1 cellular context compared by ENCODE assay signal in the genomic region with DNA sequence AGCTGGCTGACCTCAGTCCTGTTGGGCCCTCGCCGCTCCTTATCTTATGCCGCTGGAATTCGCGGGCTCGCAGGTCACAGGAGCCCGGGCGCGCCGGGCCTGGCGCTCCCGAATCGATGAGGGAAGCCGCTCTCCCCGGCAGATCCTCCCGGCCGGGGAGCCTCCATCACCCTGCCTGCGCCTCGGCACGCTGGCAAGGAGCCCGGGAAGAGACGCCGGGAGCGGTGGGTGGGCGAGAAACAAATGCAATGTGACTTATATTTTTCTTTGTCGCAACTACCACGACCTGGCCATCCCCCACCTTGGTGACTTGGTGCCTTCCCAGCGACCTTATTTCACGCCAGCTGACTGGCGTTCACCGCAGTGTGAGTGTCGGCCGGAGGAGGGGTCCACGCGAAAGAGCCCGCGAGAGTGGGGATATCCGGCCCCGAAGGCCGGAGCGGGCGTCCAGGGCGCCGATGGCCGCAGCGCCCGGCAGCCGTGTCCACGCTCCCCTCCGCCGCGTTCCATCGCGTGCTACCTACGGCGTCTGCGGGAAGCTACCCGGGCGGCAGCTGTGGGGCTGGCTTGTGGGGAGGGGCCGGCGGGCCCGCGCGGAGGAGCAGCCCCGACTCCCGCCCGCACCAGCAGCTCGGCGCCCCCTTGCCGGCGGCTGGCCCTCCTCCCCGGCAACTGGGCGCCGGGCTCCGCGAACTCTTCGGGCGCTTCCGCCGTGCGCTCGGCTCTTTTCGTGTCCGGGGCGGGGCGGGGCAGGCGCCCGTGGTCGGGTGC.
TF ChIP-seq lines count a peak whose summit lies in the region.

No MANE protein-coding gene starts in this region.

TF ChIP-seq in HepG2, 621 proteins besides CTCF, POLR2A, EP300 and RAD21 (continued from another document and continues in another):
- TF ChIP-seq, protein P1, sequence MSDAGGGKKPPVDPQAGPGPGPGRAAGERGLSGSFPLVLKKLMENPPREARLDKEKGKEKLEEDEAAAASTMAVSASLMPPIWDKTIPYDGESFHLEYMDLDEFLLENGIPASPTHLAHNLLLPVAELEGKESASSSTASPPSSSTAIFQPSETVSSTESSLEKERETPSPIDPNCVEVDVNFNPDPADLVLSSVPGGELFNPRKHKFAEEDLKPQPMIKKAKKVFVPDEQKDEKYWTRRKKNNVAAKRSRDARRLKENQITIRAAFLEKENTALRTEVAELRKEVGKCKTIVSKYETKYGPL (CRISPR knock-in tag; IDR thresholded peaks at IDR 0.05) = no peak
- TF ChIP-seq, protein P2, sequence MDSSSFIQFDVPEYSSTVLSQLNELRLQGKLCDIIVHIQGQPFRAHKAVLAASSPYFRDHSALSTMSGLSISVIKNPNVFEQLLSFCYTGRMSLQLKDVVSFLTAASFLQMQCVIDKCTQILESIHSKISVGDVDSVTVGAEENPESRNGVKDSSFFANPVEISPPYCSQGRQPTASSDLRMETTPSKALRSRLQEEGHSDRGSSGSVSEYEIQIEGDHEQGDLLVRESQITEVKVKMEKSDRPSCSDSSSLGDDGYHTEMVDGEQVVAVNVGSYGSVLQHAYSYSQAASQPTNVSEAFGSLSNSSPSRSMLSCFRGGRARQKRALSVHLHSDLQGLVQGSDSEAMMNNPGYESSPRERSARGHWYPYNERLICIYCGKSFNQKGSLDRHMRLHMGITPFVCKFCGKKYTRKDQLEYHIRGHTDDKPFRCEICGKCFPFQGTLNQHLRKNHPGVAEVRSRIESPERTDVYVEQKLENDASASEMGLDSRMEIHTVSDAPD (CRISPR knock-in tag; IDR thresholded peaks at IDR 0.05) = no peak
- TF ChIP-seq, protein P3, sequence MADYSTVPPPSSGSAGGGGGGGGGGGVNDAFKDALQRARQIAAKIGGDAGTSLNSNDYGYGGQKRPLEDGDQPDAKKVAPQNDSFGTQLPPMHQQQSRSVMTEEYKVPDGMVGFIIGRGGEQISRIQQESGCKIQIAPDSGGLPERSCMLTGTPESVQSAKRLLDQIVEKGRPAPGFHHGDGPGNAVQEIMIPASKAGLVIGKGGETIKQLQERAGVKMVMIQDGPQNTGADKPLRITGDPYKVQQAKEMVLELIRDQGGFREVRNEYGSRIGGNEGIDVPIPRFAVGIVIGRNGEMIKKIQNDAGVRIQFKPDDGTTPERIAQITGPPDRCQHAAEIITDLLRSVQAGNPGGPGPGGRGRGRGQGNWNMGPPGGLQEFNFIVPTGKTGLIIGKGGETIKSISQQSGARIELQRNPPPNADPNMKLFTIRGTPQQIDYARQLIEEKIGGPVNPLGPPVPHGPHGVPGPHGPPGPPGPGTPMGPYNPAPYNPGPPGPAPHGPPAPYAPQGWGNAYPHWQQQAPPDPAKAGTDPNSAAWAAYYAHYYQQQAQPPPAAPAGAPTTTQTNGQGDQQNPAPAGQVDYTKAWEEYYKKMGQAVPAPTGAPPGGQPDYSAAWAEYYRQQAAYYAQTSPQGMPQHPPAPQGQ (CRISPR knock-in tag; IDR thresholded peaks at IDR 0.05; ENCODE audit: borderline replicate concordance) = no peak
- TF ChIP-seq, protein P4, sequence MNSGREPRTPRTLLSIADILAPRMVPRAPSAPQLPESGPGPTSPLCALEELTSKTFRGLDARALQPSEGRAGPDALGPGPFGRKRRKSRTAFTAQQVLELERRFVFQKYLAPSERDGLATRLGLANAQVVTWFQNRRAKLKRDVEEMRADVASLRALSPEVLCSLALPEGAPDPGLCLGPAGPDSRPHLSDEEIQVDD (CRISPR knock-in tag; IDR thresholded peaks at IDR 0.05; ENCODE audit: borderline replicate concordance) = no peak
- TF ChIP-seq FOXA3 (CRISPR knock-in tag; IDR thresholded peaks at IDR 0.05) = 0 out of 2 replicates have a peak, but pooled peaks have one; percentile 16
- no peak for TF ChIP-seq MLLT10 (CRISPR knock-in tag; IDR thresholded peaks at IDR 0.05)
- no peak for TF ChIP-seq TCF7L2 (IDR thresholded peaks at IDR 0.05; ENCODE audit: low read depth, low read length)
- no peak for TF ChIP-seq HMGA1 (CRISPR knock-in tag; conservative IDR thresholded peaks at IDR 0.05)
- peak; percentile 89; the same call in 1 of the 2 replicates for TF ChIP-seq ZNF33B (CRISPR knock-in tag; IDR thresholded peaks at IDR 0.05)
- TF ChIP-seq TP53 (CRISPR knock-in tag; conservative IDR thresholded peaks at IDR 0.05) = no peak
- TF ChIP-seq KAT2B (IDR thresholded peaks at IDR 0.05; ENCODE audit: borderline replicate concordance, low read depth, low read length) = no peak
- no peak for TF ChIP-seq FOXP1 (IDR thresholded peaks at IDR 0.05)
- no peak for TF ChIP-seq FOXP1 (CRISPR knock-in tag; IDR thresholded peaks at IDR 0.05)
- TF ChIP-seq, protein P5, sequence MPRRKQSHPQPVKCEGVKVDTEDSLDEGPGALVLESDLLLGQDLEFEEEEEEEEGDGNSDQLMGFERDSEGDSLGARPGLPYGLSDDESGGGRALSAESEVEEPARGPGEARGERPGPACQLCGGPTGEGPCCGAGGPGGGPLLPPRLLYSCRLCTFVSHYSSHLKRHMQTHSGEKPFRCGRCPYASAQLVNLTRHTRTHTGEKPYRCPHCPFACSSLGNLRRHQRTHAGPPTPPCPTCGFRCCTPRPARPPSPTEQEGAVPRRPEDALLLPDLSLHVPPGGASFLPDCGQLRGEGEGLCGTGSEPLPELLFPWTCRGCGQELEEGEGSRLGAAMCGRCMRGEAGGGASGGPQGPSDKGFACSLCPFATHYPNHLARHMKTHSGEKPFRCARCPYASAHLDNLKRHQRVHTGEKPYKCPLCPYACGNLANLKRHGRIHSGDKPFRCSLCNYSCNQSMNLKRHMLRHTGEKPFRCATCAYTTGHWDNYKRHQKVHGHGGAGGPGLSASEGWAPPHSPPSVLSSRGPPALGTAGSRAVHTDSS (CRISPR knock-in tag; conservative IDR thresholded peaks at IDR 0.05) = no peak
- TF ChIP-seq POLR2AphosphoS5 (IDR thresholded peaks at IDR 0.05; ENCODE audit: low read depth, low read length) = peak; percentile 31
- peak; percentile 69 for TF ChIP-seq AGO2 (optimal IDR thresholded peaks at IDR 0.05; ENCODE audit: low read depth, low read length)
- TF ChIP-seq, protein P6, sequence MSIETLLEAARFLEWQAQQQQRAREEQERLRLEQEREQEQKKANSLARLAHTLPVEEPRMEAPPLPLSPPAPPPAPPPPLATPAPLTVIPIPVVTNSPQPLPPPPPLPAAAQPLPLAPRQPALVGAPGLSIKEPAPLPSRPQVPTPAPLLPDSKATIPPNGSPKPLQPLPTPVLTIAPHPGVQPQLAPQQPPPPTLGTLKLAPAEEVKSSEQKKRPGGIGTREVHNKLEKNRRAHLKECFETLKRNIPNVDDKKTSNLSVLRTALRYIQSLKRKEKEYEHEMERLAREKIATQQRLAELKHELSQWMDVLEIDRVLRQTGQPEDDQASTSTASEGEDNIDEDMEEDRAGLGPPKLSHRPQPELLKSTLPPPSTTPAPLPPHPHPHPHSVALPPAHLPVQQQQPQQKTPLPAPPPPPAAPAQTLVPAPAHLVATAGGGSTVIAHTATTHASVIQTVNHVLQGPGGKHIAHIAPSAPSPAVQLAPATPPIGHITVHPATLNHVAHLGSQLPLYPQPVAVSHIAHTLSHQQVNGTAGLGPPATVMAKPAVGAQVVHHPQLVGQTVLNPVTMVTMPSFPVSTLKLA (IDR thresholded peaks at IDR 0.05) = no peak
- TF ChIP-seq KDM4B (CRISPR knock-in tag; IDR thresholded peaks at IDR 0.05) = no peak
- no peak for TF ChIP-seq YY1 (IDR thresholded peaks at IDR 0.05; ENCODE audit: insufficient read depth, insufficient replicate concordance, low read depth, low read length)
- no peak for TF ChIP-seq KLF11 (CRISPR knock-in tag; IDR thresholded peaks at IDR 0.05)
- TF ChIP-seq, protein P7, sequence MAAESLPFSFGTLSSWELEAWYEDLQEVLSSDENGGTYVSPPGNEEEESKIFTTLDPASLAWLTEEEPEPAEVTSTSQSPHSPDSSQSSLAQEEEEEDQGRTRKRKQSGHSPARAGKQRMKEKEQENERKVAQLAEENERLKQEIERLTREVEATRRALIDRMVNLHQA (CRISPR knock-in tag; IDR thresholded peaks at IDR 0.05) = no peak
- TF ChIP-seq REPIN1 (CRISPR knock-in tag; IDR thresholded peaks at IDR 0.05; ENCODE audit: borderline replicate concordance, low read depth) = peak; percentile 31; the same call in 1 of the 2 replicates
- TF ChIP-seq ZKSCAN1 (IDR thresholded peaks at IDR 0.05; ENCODE audit: low read length) = no peak
- TF ChIP-seq KLF16 (CRISPR knock-in tag; IDR thresholded peaks at IDR 0.05) = no peak
- TF ChIP-seq ZNF20 (CRISPR knock-in tag; IDR thresholded peaks at IDR 0.05) = 0 out of 2 replicates have a peak, but pooled peaks have one; percentile 73
- TF ChIP-seq ZNF138 (CRISPR knock-in tag; IDR thresholded peaks at IDR 0.05; ENCODE audit: low read depth) = no peak
- TF ChIP-seq SMARCE1 (IDR thresholded peaks at IDR 0.05; ENCODE audit: borderline replicate concordance) = no peak
- TF ChIP-seq, protein P8, sequence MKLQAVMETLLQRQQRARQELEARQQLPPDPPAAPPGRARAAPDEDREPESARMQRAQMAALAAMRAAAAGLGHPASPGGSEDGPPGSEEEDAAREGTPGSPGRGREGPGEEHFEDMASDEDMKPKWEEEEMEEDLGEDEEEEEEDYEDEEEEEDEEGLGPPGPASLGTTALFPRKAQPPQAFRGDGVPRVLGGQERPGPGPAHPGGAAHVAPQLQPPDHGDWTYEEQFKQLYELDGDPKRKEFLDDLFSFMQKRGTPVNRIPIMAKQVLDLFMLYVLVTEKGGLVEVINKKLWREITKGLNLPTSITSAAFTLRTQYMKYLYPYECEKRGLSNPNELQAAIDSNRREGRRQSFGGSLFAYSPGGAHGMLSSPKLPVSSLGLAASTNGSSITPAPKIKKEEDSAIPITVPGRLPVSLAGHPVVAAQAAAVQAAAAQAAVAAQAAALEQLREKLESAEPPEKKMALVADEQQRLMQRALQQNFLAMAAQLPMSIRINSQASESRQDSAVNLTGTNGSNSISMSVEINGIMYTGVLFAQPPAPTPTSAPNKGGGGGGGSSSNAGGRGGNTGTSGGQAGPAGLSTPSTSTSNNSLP (IDR thresholded peaks at IDR 0.05; ENCODE audit: low read depth, low read length) = 0 out of 2 replicates have a peak, but pooled peaks have one; percentile 8
- peak; percentile 79 for TF ChIP-seq ZNF605 (CRISPR knock-in tag; IDR thresholded peaks at IDR 0.05)
- TF ChIP-seq ZNF773 (CRISPR knock-in tag; IDR thresholded peaks at IDR 0.05; ENCODE audit: borderline replicate concordance) = no peak
- TF ChIP-seq SP140L (CRISPR knock-in tag; IDR thresholded peaks at IDR 0.05; ENCODE audit: borderline replicate concordance) = 0 out of 2 replicates have a peak, but pooled peaks have one; percentile 51
- TF ChIP-seq ETV5 (CRISPR knock-in tag; IDR thresholded peaks at IDR 0.05; ENCODE audit: borderline replicate concordance) = no peak; the same call in 1 of the 2 replicates
- TF ChIP-seq MIER2 (CRISPR knock-in tag; IDR thresholded peaks at IDR 0.05) = no peak
- TF ChIP-seq, protein P9, sequence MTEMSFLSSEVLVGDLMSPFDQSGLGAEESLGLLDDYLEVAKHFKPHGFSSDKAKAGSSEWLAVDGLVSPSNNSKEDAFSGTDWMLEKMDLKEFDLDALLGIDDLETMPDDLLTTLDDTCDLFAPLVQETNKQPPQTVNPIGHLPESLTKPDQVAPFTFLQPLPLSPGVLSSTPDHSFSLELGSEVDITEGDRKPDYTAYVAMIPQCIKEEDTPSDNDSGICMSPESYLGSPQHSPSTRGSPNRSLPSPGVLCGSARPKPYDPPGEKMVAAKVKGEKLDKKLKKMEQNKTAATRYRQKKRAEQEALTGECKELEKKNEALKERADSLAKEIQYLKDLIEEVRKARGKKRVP (CRISPR knock-in tag; IDR thresholded peaks at IDR 0.05) = peak in 1 of 2 experiments; percentile 27; a peak in 1 of 4 replicates
- no peak for TF ChIP-seq ZNF569 (CRISPR knock-in tag; IDR thresholded peaks at IDR 0.05; ENCODE audit: borderline replicate concordance)
- no peak for TF ChIP-seq ZSCAN12 (CRISPR knock-in tag; IDR thresholded peaks at IDR 0.05)
- TF ChIP-seq ZNF768 (CRISPR knock-in tag; IDR thresholded peaks at IDR 0.05) = 0 out of 2 replicates have a peak, but pooled peaks have one; percentile 29
- TF ChIP-seq, protein P10, sequence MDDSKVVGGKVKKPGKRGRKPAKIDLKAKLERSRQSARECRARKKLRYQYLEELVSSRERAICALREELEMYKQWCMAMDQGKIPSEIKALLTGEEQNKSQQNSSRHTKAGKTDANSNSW (CRISPR knock-in tag; IDR thresholded peaks at IDR 0.05; ENCODE audit: borderline replicate concordance) = 0 out of 2 replicates have a peak, but pooled peaks have one; percentile 28
- TF ChIP-seq, protein P11, sequence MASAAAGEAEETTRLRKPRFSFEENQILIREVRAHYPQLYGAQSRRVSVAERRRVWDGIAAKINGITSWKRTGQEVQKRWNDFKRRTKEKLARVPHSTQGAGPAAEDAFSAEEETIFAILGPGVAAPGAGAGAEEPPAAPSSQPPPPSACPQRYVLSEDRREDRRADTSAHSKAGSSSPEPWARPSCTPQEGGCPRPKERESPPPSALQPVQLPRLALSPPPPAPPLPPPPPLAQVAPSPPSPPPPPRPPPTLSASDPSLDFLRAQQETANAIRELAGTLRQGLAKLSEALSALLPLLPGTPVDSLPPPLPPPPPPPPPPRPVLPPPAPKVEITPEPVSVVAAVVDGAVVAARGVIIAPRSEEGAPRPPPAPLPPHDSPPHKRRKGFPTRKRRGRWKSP (CRISPR knock-in tag; IDR thresholded peaks at IDR 0.05) = no peak; the same call in 1 of the 2 replicates
- TF ChIP-seq ZNF709 (CRISPR knock-in tag; IDR thresholded peaks at IDR 0.05) = peak; percentile 54; the same call in 1 of the 2 replicates
- no peak for TF ChIP-seq GPN1 (CRISPR knock-in tag; IDR thresholded peaks at IDR 0.05; ENCODE audit: borderline replicate concordance)
- peak; percentile 93 for TF ChIP-seq ZNF616 (CRISPR knock-in tag; IDR thresholded peaks at IDR 0.05; ENCODE audit: low read depth)
- TF ChIP-seq ZNF839 (CRISPR knock-in tag; IDR thresholded peaks at IDR 0.05; ENCODE audit: borderline replicate concordance) = peak; percentile 89; the same call in 1 of the 2 replicates
- no peak for TF ChIP-seq ZNF549 (CRISPR knock-in tag; IDR thresholded peaks at IDR 0.05)
- TF ChIP-seq KLF6 (CRISPR knock-in tag; IDR thresholded peaks at IDR 0.05) = 0 out of 2 replicates have a peak, but pooled peaks have one; percentile 37
- no peak for TF ChIP-seq ZNF460 (CRISPR knock-in tag; IDR thresholded peaks at IDR 0.05; ENCODE audit: borderline replicate concordance)
- TF ChIP-seq NFYB (CRISPR knock-in tag; IDR thresholded peaks at IDR 0.05) = no peak
- TF ChIP-seq CCDC6 (CRISPR knock-in tag; IDR thresholded peaks at IDR 0.05) = 0 out of 2 replicates have a peak, but pooled peaks have one; percentile 5
- TF ChIP-seq, protein P12, sequence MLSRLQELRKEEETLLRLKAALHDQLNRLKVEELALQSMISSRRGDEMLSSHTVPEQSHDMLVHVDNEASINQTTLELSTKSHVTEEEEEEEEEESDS (CRISPR knock-in tag; IDR thresholded peaks at IDR 0.05; ENCODE audit: borderline replicate concordance) = no peak
- TF ChIP-seq TBP (CRISPR knock-in tag; IDR thresholded peaks at IDR 0.05) = no peak
- TF ChIP-seq, protein P13, sequence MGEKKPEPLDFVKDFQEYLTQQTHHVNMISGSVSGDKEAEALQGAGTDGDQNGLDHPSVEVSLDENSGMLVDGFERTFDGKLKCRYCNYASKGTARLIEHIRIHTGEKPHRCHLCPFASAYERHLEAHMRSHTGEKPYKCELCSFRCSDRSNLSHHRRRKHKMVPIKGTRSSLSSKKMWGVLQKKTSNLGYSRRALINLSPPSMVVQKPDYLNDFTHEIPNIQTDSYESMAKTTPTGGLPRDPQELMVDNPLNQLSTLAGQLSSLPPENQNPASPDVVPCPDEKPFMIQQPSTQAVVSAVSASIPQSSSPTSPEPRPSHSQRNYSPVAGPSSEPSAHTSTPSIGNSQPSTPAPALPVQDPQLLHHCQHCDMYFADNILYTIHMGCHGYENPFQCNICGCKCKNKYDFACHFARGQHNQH (CRISPR knock-in tag; IDR thresholded peaks at IDR 0.05) = peak; percentile 67; the same call in 1 of the 2 replicates
- TF ChIP-seq ZNF431 (CRISPR knock-in tag; IDR thresholded peaks at IDR 0.05; ENCODE audit: borderline replicate concordance, low read depth) = peak; percentile 87; the same call in 1 of the 2 replicates
- TF ChIP-seq ZNF101 (CRISPR knock-in tag; IDR thresholded peaks at IDR 0.05; ENCODE audit: borderline replicate concordance, low read depth) = no peak
